In the genomic region with DNA sequence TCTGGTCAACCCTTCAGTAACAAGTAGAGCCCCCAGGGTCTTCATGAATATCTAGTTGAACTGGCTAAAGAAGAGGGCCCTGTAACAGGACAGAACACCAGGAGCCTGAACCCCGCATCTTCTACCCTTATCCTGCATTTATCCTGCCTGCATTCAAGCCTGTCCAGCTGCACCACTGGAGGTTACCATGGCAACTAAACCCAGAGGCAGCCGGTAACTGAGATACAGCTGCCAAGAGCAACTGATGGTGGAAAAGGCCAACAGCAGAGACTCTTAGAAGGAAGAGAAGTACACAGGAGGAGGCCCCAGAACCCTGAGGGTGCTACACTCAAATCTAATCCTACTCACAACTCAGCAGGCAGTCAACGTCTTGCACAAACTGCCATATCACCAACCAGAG, we compare ENCODE assay signal across 12 cellular contexts. TPM values are rescaled to one million over a fixed set of nuclear protein-coding genes. Genes with fewer than 3 reads are reported as not detected.
DNase-seq lines count a peak whose midpoint lies in the region; TF ChIP-seq lines count a peak whose summit lies in the region.
"Had no signal": no experiment of that assay in that cellular context is flagged by ENCODE, and none has a peak within 500 bp of the region (broad histone marks: within the 10 kb centered on the region; RNA-seq: fewer than 3 reads in every experiment).

No MANE protein-coding gene starts in this region.

- DNase-seq in BE2C (peak; percentile 60), NAMALWA (ENCODE audit: low spot score) (peak; percentile 3), astrocyte of the cerebellum (ENCODE audit: low read depth) (peak; percentile 27), iris pigment epithelial cell (ENCODE audit: low read depth) (peak; percentile 59), NCI-H526 treated with DMSO at 0.1 percent for 48 hours (lab: John Stamatoyannopoulos, UW) (no peak), coronary artery (ENCODE audit: low spot score) (no peak), ureter (ENCODE audit: low spot score) (no peak)
- no peak for DNase-seq in CD4-positive, alpha-beta memory T cell
- DNase-seq: immature natural killer cell, natural killer cell, stomach had no signal

- H3K4me1 ChIP-seq in BE2C, result peaks cover 3% of the 10 kb centered on the region; the same call in 1 of the 2 replicates
- peaks cover 18% of the 10 kb centered on the region for H3K4me1 ChIP-seq in CD4-positive, alpha-beta memory T cell (ENCODE audit: insufficient read depth, low read length)

- POLR2A ChIA-PET in CD4-positive, alpha-beta memory T cell (lab: Charles Lee; ENCODE audit: partially characterized antibody), result interaction anchor here (1.0 kb wide), 1 partner anchor 135 kb away, joined by 3 read pairs; no protein-coding TSS in a partner anchor

- no peaks in the 10 kb centered on the region for H3K9me3 ChIP-seq in BE2C
- H3K9me3 ChIP-seq in CD4-positive, alpha-beta memory T cell (ENCODE audit: control insufficient read depth in 1 of 2, low read length in 2 of 2), result no peaks in the 10 kb centered on the region
- H3K9me3 ChIP-seq: stomach had no signal

- H3K4me3 ChIP-seq in BE2C (ENCODE audit: low read depth, low read length), result no peak overlapping the region
- no peak overlapping the region for H3K4me3 ChIP-seq in astrocyte of the cerebellum (ENCODE audit: low read depth, low read length)
- no peak overlapping the region for H3K4me3 ChIP-seq in CD4-positive, alpha-beta memory T cell (ENCODE audit: low read length in 2 of 2)
- no peak overlapping the region for H3K4me3 ChIP-seq in coronary artery
- H3K4me3 ChIP-seq: stomach had no signal

- in situ Hi-C loops in astrocyte of the cerebellum (cut with HindIII; ENCODE audit: low sequenced_read_pairs), result no loop called here

- H3K27me3 Mint-ChIP-seq in CD4-positive, alpha-beta memory T cell, result no peaks in the 10 kb centered on the region

- no peaks in the 10 kb centered on the region for H3K27me3 ChIP-seq in BE2C
- no peaks in the 10 kb centered on the region for H3K27me3 ChIP-seq in CD4-positive, alpha-beta memory T cell (ENCODE audit: insufficient read depth, low read length)
- H3K27me3 ChIP-seq: stomach had no signal

- intact Hi-C loops in CD4-positive, alpha-beta memory T cell (cut with micrococcal nuclease), result no loop called here

- H3K36me3 ChIP-seq in BE2C, result no peaks in the 10 kb centered on the region
- no peaks in the 10 kb centered on the region for H3K36me3 ChIP-seq in CD4-positive, alpha-beta memory T cell (ENCODE audit: insufficient read depth, low read length)

- H3K9me3 Mint-ChIP-seq in CD4-positive, alpha-beta memory T cell, result no peaks in the 10 kb centered on the region
- H3K9me3 Mint-ChIP-seq: immature natural killer cell, natural killer cell had no signal

- H3K27ac ChIP-seq in CD4-positive, alpha-beta memory T cell (ENCODE audit: low read depth, low read length), result no peak overlapping the region
- no peak overlapping the region for H3K27ac ChIP-seq in coronary artery
- H3K27ac ChIP-seq: C4-2B, stomach had no signal

- CTCF ChIA-PET in CD4-positive, alpha-beta memory T cell (lab: Charles Lee; ENCODE audit: partially characterized antibody), result no interaction called here

- TF ChIP-seq CTCF in BE2C (IDR thresholded peaks at IDR 0.05; ENCODE audit: low read depth, low read length) (no peak), astrocyte of the cerebellum (IDR thresholded peaks at IDR 0.05; ENCODE audit: low read depth, low read length, missing control alignments) (no peak), coronary artery (IDR thresholded peaks at IDR 0.05) (no peak)

- H3K4me1 Mint-ChIP-seq in CD4-positive, alpha-beta memory T cell, result peaks cover 9 to 20% (median 14%) of the 10 kb centered on the region in 4 donors

- peak overlapping the region in 1 of 7 donors; percentile 56 for H3K27ac Mint-ChIP-seq in CD4-positive, alpha-beta memory T cell

- peaks cover 6 to 14% of the 10 kb centered on the region in 2 donors for H3K36me3 Mint-ChIP-seq in CD4-positive, alpha-beta memory T cell
- H3K36me3 Mint-ChIP-seq: natural killer cell had no signal

- no peak overlapping the region for H3K4me3 Mint-ChIP-seq in CD4-positive, alpha-beta memory T cell
- H3K4me3 Mint-ChIP-seq: immature natural killer cell, natural killer cell had no signal

RNA-seq across cellular contexts. Expression of a gene that starts 3.7 kb away (rescaled TPM):
- 11.5 TPM for polyA plus RNA-seq in BE2C (2012; ENCODE audit: insufficient read depth, insufficient read length, low read depth)
- 10 to 100 TPM; 41.7 to 45.0 TPM for total RNA-seq in CD4-positive, alpha-beta memory T cell
- 10 to 100 TPM; 11.2 to 16.1 TPM for polyA plus RNA-seq in CD4-positive, alpha-beta memory T cell
- total RNA-seq in ureter, result 43.6 TPM

RNA-seq across cellular contexts. Expression of a gene that starts 47.3 kb away (rescaled TPM):
- polyA plus RNA-seq in BE2C (2012; ENCODE audit: insufficient read depth, insufficient read length, low read depth), result 17.8 TPM
- total RNA-seq in CD4-positive, alpha-beta memory T cell, result 10 to 100 TPM; 12.7 to 19.2 TPM
- 10 to 100 TPM; 21.9 to 67.6 TPM for polyA plus RNA-seq in CD4-positive, alpha-beta memory T cell
- total RNA-seq in ureter, result 10.9 TPM

Comparison
In these comparisons a context has a peak if more than half of its experiments do, and no peak if none do; other contexts are left out.
1. DNase-seq: peak in BE2C (single experiment), NAMALWA (single experiment), astrocyte of the cerebellum (single experiment) and iris pigment epithelial cell (single experiment); none in NCI-H526 treated with DMSO at 0.1 percent for 48 hours (single experiment), CD4-positive, alpha-beta memory T cell (0 of 5), coronary artery (single experiment) and ureter (single experiment).